In genomic region chr7:105098863-105099515, GRCh38 we compare ENCODE assay signal across 8 cellular contexts.
DNase-seq lines count a peak whose midpoint lies in the region; ATAC-seq, FAIRE-seq and TF ChIP-seq lines count a peak whose summit lies in the region.

No MANE protein-coding gene starts in this region.

- H3K9me3 Mint-ChIP-seq in H9 = no peaks in the 10 kb centered on the region

- no peaks in the 10 kb centered on the region for H3K4me1 ChIP-seq in H9 (ENCODE audit: insufficient read depth, low read length)

- no peak overlapping the region for H3K27ac Mint-ChIP-seq in H9

- peak; percentile 68 for ATAC-seq in GM19452 (IDR thresholded peaks at IDR 0.05; ENCODE audit: unreplicated experiment)
- ATAC-seq in HG03378 (IDR thresholded peaks at IDR 0.05; ENCODE audit: unreplicated experiment) = peak; percentile 74

- no peak overlapping the region for H3K56ac ChIP-seq in H9 (ENCODE audit: insufficient read length, low read depth, low read length)

- no peak overlapping the region for H3K27ac ChIP-seq in H9 (ENCODE audit: insufficient read length, low read depth, low read length)

- H2AFZ ChIP-seq in H9 (ENCODE audit: low read length) = no peak overlapping the region

- no peak overlapping the region for H4K8ac ChIP-seq in H9 (replicated peaks; ENCODE audit: insufficient read length, low read depth, low read length)

- no peak overlapping the region for H2BK15ac ChIP-seq in H9 (ENCODE audit: low read depth, low read length)

- no peak overlapping the region for H4K91ac ChIP-seq in H9 (ENCODE audit: insufficient read length, low read depth, low read length)

- H3K79me2 ChIP-seq in H9 (ENCODE audit: insufficient read depth, low read length) = no peaks in the 10 kb centered on the region

- no peaks in the 10 kb centered on the region for H3K9me3 ChIP-seq in H9 (ENCODE audit: control insufficient read depth, low read depth, low read length)

- no peak overlapping the region for H3K4ac ChIP-seq in H9 (ENCODE audit: low read depth, low read length)

- no peak overlapping the region for H2BK12ac ChIP-seq in H9 (ENCODE audit: insufficient read length, low read depth, low read length)

- H3K4me1 Mint-ChIP-seq in H9 = no peaks in the 10 kb centered on the region

- WGBS in H9 (ENCODE audit: extremely low coverage, insufficient read length, low lambda C conversion rate) = no CpG with 5 or more reads among the region's 2 CpGs

- no peak overlapping the region for H3K23ac ChIP-seq in H9 (ENCODE audit: insufficient read length, low read depth, low read length)

- no peak overlapping the region for H3K4me3 ChIP-seq in bronchial epithelial cell (ENCODE audit: low read depth, low read length)

- H2AK5ac ChIP-seq in H9 (ENCODE audit: insufficient read length, low read length) = no peak overlapping the region

- H3K14ac ChIP-seq in H9 (ENCODE audit: insufficient read depth, low read length) = no peak overlapping the region

- H3K36me3 Mint-ChIP-seq in H9 (ENCODE audit: insufficient read depth in 1 of 3, low read depth in 3 of 3) = peaks cover 3 to 41% (median 38%) of the 10 kb centered on the region in 3 experiments; a peak in 6 of 7 replicates

- H3K4me2 ChIP-seq in H9 (ENCODE audit: insufficient read depth, insufficient read length, low read length) = no peak overlapping the region

- no peak overlapping the region for H2BK120ac ChIP-seq in H9 (ENCODE audit: low read depth, low read length, poor library complexity, severe bottlenecking)

- no peak overlapping the region for H2BK20ac ChIP-seq in H9 (ENCODE audit: low read depth, low read length, poor library complexity, severe bottlenecking)

- H3K36me3 ChIP-seq in bronchial epithelial cell (ENCODE audit: control insufficient read depth, insufficient read depth, low read length) = peaks cover 2% of the 10 kb centered on the region

- FAIRE-seq in bronchial epithelial cell (lab: Jason Lieb, UNC) = no peak

- H3K4me3 Mint-ChIP-seq in H9 = no peak overlapping the region

- no peak overlapping the region for H3K9ac ChIP-seq in H9 (ENCODE audit: extremely low read depth, insufficient read length, low read length)

- peak; percentile 44 for DNase-seq in ELR (ENCODE audit: low read depth)
- peak; percentile 71 for DNase-seq in bronchial epithelial cell (ENCODE audit: low read depth)
- no peak for DNase-seq in retina
- DNase-seq in mucosa of gallbladder (ENCODE audit: low spot score) = no peak
- DNase-seq in H9 = no peak
- no peak for DNase-seq in HK-2 (ENCODE audit: unreplicated experiment)

- no peaks in the 10 kb centered on the region for H3K27me3 Mint-ChIP-seq in H9 (ENCODE audit: low read depth)

- H4K20me1 ChIP-seq in H9 (ENCODE audit: control insufficient read depth, insufficient read depth, insufficient read length) = no peaks in the 10 kb centered on the region

- H3K27me3 ChIP-seq in bronchial epithelial cell (ENCODE audit: control insufficient read depth, insufficient read depth, low read length) = no peaks in the 10 kb centered on the region
- H3K27me3 ChIP-seq in H9 (ENCODE audit: insufficient read depth, low read length) = no peaks in the 10 kb centered on the region

- no peaks in the 10 kb centered on the region for H3K79me1 ChIP-seq in H9 (ENCODE audit: insufficient read depth, low read depth, low read length, poor library complexity, severe bottlenecking)

- no peak overlapping the region for H2BK5ac ChIP-seq in H9 (ENCODE audit: insufficient read length, low read length)

- H3T11ph ChIP-seq in H9 (ENCODE audit: low read length) = no peak overlapping the region

- TF ChIP-seq CTCF in bronchial epithelial cell (IDR thresholded peaks at IDR 0.05; ENCODE audit: insufficient read depth, low read length, severe bottlenecking) (no peak), H9 (conservative IDR thresholded peaks at IDR 0.05) (no peak)

- H3K18ac ChIP-seq in H9 (ENCODE audit: insufficient read length, low read depth, low read length) = no peak overlapping the region

- H4K5ac ChIP-seq in H9 (ENCODE audit: insufficient read length, low read depth, low read length) = no peak overlapping the region

- H3K23me2 ChIP-seq in H9 (ENCODE audit: insufficient read length, low read depth, low read length, poor library complexity, severe bottlenecking) = no peaks in the 10 kb centered on the region

Comparison
In these comparisons a context has a peak if more than half of its experiments do, and no peak if none do; other contexts are left out.
1. DNase-seq: peak in ELR (single experiment) and bronchial epithelial cell (single experiment); none in retina (single experiment), mucosa of gallbladder (single experiment), H9 (single experiment) and HK-2 (single experiment).